In genomic region chr10:79502561-79503309, GRCh38 we compare ENCODE assay signal across 10 cellular contexts. TPM values are rescaled to one million over a fixed set of nuclear protein-coding genes. Genes with fewer than 3 reads are reported as not detected.
DNase-seq lines count a peak whose midpoint lies in the region; ATAC-seq and TF ChIP-seq lines count a peak whose summit lies in the region.
"Had no signal": no experiment of that assay in that cellular context is flagged by ENCODE, and none has a peak within 500 bp of the region (broad histone marks: within the 10 kb centered on the region; RNA-seq: fewer than 3 reads in every experiment).

No MANE protein-coding gene starts in this region.

- TF ChIP-seq CTCF in GM12873 (IDR thresholded peaks at IDR 0.05; ENCODE audit: insufficient read depth, low read depth, low read length, missing control alignments) (peak; percentile 18), adrenal gland (IDR thresholded peaks at IDR 0.05) (peak in 4 of 6 experiments; percentile 16 to 31 (median 24))

- no peaks in the 10 kb centered on the region for H3K36me3 ChIP-seq in adrenal gland (replicated peaks in 1 of 2)
- H3K36me3 ChIP-seq: breast epithelium had no signal

- TF ChIP-seq POLR2A in adrenal gland (IDR thresholded peaks at IDR 0.05): no peak

- no peaks in the 10 kb centered on the region for H3K9me3 ChIP-seq in adrenal gland (replicated peaks in 1 of 3)
- H3K9me3 ChIP-seq: breast epithelium had no signal

- 35 to 50% (median 42%) methylated on average over 7 of the region's 7 CpGs for WGBS in adrenal gland, 4 donors

- H3K27ac ChIP-seq in adrenal gland: no peak overlapping the region
- H3K27ac ChIP-seq: breast epithelium had no signal

- H3K4me3 ChIP-seq in adrenal gland: no peak overlapping the region
- H3K4me3 ChIP-seq: breast epithelium had no signal

- DNase-seq in A172 (ENCODE audit: low spot score): peak; percentile 21
- peak in 2 of 7 donors; percentile 13 to 22 for DNase-seq in adrenal gland
- DNase-seq in left colon: no peak
- DNase-seq: stimulated activated naive CD4-positive, alpha-beta T cell treated with Interleukin-2 at 50 U/mL for 16 hours had no signal

- no peaks in the 10 kb centered on the region for H3K4me1 ChIP-seq in adrenal gland (replicated peaks in 1 of 2)
- H3K4me1 ChIP-seq: breast epithelium had no signal

- no peaks in the 10 kb centered on the region for H3K27me3 ChIP-seq in adrenal gland
- H3K27me3 ChIP-seq: breast epithelium had no signal

- ATAC-seq in left colon (peak; percentile 61), GM21737 (IDR thresholded peaks at IDR 0.05; ENCODE audit: unreplicated experiment) (no peak), HG03097 (IDR thresholded peaks at IDR 0.05; ENCODE audit: low FRiP score, unreplicated experiment) (no peak), GM21576 (IDR thresholded peaks at IDR 0.05; ENCODE audit: unreplicated experiment) (no peak)
- ATAC-seq in activated CD4-positive, CD25-positive, alpha-beta regulatory T cell treated with anti-CD3 and anti-CD28 coated beads, Interleukin-2, amount 50 U/mL, for 24 hours: no peak

- intact Hi-C loops in adrenal gland (cut with DNase I): no loop called here
- intact Hi-C loops in left colon (cut with DNase I, micrococcal nuclease): no loop called here

RNA-seq across cellular contexts. Expression of gene EIF5AL1, which starts 9.6 kb away (rescaled TPM):
- total RNA-seq in A172 (2014; rRNA removed; shearing (Covaris generic)): 0.72 and 0.89 TPM in 2 replicates
- total RNA-seq in adrenal gland: under 1 TPM in 5 of 8 donors, not detected in 3; 0.10 to 0.57 (median 0.41) TPM
- 1 to 10 TPM in 1 of 3 donors, under 1 TPM in 2; 0.88 to 1.9 (median 0.91) TPM for polyA plus RNA-seq in adrenal gland
- under 1 TPM; 0.09 to 0.53 TPM for total RNA-seq in left colon

RNA-seq across cellular contexts. Expression of gene ZCCHC24, which starts 57.3 kb away (rescaled TPM):
- 10.7 and 12.2 TPM in 2 replicates for total RNA-seq in A172 (2014; rRNA removed; shearing (Covaris generic))
- total RNA-seq in adrenal gland (10 to 100 TPM; 21.7 to 49.0 (median 28.8) TPM), left colon (10 to 100 TPM in 1 of 2 donors, 1 to 10 TPM in 1; 5.3 to 18.4 TPM)
- 10 to 100 TPM in 2 of 3 donors, 1 to 10 TPM in 1; 8.7 to 19.9 (median 12.9) TPM for polyA plus RNA-seq in adrenal gland

RNA-seq across cellular contexts. Expression of gene SFTPA2, which starts 57.5 kb away (rescaled TPM):
- not detected in 2 replicates for total RNA-seq in A172 (2014; rRNA removed; shearing (Covaris generic))
- total RNA-seq in adrenal gland (10 to 100 TPM in 1 of 8 donors, 1 to 10 TPM in 1, under 1 TPM in 1, not detected in 5; 0.39 to 10.1 (median 8.6) TPM), left colon (1 to 10 TPM; 1.6 to 3.5 TPM)
- under 1 TPM in 2 of 3 donors, not detected in 1; 0.15 to 0.77 TPM for polyA plus RNA-seq in adrenal gland
